1 cellular context compared by ENCODE assay signal in the genomic region with DNA sequence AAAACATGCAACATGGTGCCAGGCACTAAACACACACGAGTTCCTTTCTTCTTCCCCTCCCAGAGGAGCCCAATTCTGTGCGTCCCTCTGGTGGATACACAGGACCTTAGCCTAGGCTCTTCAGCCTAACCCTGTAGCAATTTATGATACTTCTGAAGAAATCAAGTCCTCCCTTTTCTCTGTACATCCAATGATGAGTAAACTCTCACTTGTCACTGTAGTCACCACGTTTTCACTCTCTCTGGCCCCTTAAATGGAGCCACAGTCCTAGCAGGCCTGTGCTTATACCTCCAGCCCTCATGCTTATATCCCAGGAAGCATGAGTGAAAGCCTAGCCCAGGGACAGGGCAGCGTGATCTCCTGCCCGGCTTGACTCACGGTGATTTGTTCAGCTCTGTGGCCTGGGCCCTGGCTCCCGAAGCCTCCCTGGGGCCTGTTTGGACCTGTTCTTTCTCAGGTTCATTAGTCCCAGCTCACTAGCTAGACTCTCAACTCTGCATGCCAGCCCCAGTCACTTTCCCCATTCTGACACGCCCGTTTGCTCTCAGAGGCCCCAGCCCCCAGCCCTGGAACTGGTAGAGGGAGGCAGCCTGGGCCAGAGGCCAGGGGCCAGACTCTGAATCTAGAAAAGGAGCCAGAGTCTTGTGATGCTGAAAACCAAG.
TF ChIP-seq lines count a peak whose summit lies in the region.

No MANE protein-coding gene starts in this region.

TF ChIP-seq in GM12878, 131 proteins besides CTCF, POLR2A, EP300 and RAD21:
- TF ChIP-seq BRCA1 (IDR thresholded peaks at IDR 0.05; ENCODE audit: low read depth, low read length): no peak
- peak; percentile 75; the same call in 1 of the 2 replicates for TF ChIP-seq ZNF687 (IDR thresholded peaks at IDR 0.05)
